9 cellular contexts compared by ENCODE assay signal in the genomic region with DNA sequence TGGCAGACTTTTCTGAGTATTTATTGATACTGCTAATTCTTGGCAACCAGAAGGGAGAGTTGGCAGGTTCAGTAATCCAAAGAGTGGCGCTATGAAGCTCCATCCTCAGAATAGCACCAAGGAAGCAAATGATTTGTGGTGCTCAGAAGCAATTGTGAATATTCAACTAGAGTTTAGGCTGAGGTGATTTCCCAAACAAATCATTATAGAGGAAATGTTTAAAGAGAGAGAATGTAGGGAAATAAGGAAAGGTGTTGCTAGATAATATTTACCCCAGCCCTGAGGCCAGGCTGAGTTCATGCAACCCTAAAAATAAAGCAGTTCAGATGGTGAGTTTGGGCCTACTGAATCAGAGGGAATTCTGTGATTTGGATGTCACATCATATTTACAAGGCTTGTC.
"Had no signal": no experiment of that assay in that cellular context is flagged by ENCODE, and none has a peak within 500 bp of the region (broad histone marks: within the 10 kb centered on the region; RNA-seq: fewer than 3 reads in every experiment).

No MANE protein-coding gene starts in this region.

- H3K4me3 ChIP-seq: GM23248, HAP-1 had no signal

- H3K9me3 Mint-ChIP-seq: HFFc6 had no signal

- H2AFZ ChIP-seq: GM23248 had no signal

- H3K4me1 ChIP-seq: HAP-1 had no signal

- H3K27ac ChIP-seq: GM23248, HL-60 had no signal

- H3K4me3 Mint-ChIP-seq: HFFc6, IgD-negative memory B cell had no signal

- H3K9ac ChIP-seq: GM23248 had no signal

- H3K36me3 ChIP-seq: HAP-1 had no signal

- DNase-seq: GM23248, GOT3, H7, HFFc6 had no signal

- ATAC-seq: HCT116, HepG2 had no signal

- H3K27ac Mint-ChIP-seq: HFFc6, IgD-negative memory B cell had no signal

- H3K36me3 Mint-ChIP-seq: IgD-negative memory B cell had no signal
